8 cellular contexts compared by ENCODE assay signal in the genomic region with DNA sequence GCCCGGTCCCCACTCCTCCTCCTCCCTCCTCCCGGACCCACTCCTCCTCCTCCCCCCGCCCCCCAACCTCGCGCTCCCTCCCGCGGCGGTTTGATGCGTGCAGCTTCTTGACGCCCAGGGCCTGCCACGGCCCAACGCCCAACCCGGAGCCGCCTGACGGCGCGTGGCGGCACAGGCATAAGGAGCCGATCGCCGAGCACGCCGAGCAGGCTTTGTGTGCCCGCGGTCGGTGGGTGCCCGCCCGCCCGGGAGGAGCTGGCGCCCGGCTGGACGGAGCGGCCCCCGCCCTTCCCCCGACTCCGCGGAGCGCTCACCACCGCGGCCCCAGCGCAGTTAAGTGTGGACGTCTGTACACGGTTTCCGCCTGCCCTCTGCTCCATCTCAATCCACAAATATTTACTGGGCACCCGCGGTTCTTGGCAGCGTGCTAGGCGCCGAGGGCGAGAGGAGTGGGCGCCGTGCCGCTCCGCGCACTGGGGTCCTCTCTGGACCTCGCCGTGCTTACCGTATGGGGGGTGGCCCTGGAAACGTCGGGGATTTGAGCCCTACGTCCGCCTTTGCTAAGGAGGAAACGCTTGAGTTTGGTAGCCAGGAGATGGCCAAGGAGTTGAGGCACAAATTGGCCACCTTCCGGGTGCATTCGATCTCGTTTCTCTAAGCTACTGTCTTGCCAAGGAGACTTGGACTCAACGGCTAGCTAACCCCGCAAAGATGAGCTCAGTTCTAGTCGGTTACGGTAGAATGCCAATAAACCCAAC. TPM values are rescaled to one million over a fixed set of nuclear protein-coding genes. Genes with fewer than 3 reads are reported as not detected.
A peak's percentile ranks its signal among the peaks of the same experiment; 100 is the strongest.
DNase-seq lines count a peak whose midpoint lies in the region; ATAC-seq and TF ChIP-seq lines count a peak whose summit lies in the region.

No MANE protein-coding gene starts in this region.

- H3K4me3 ChIP-seq in colonic mucosa = peak overlapping the region; percentile 95

- no peaks in the 10 kb centered on the region for H3K9me3 ChIP-seq in colonic mucosa

- peak overlapping the region; percentile 97 for H3K4me3 Mint-ChIP-seq in activated CD4-positive, alpha-beta T cell treated with anti-CD3 and anti-CD28 coated beads, Interleukin-2, amount 10 ng/mL, durations not matched to agents 24 days and 14 days

- H3K27me3 Mint-ChIP-seq in activated CD4-positive, alpha-beta T cell treated with anti-CD3 and anti-CD28 coated beads, Interleukin-2, amount 10 ng/mL, durations not matched to agents 24 days and 14 days = no peaks in the 10 kb centered on the region

- H3K4me1 ChIP-seq in colonic mucosa = peaks cover 18% of the 10 kb centered on the region

- ATAC-seq in HG03460 (IDR thresholded peaks at IDR 0.05; ENCODE audit: unreplicated experiment) (peak; percentile 58), left colon (peak; percentile 68)

- H3K36me3 ChIP-seq in colonic mucosa = no peaks in the 10 kb centered on the region

- intact Hi-C loops in activated CD4-positive, alpha-beta T cell treated with anti-CD3 and anti-CD28 coated beads, Interleukin-2, amount 10 ng/mL, durations not matched to agents 24 days and 14 days (cut with micrococcal nuclease) = loop anchor here (1.0 to 10.0 kb wide), 4 partner anchors 11 to 557 kb away; a partner anchor contains a TSS
- intact Hi-C loops in colonic mucosa (cut with DNase I) = no loop called here
- intact Hi-C loops in left colon (cut with DNase I, micrococcal nuclease) = no loop called here

- H3K27ac Mint-ChIP-seq in activated CD4-positive, alpha-beta T cell treated with anti-CD3 and anti-CD28 coated beads, Interleukin-2, amount 10 ng/mL, durations not matched to agents 24 days and 14 days = peak overlapping the region; percentile 96

- TF ChIP-seq POLR2A in GM19193 (IDR thresholded peaks at IDR 0.05; ENCODE audit: extremely low read depth, insufficient read depth, insufficient read length) = peak; percentile 64

- no peaks in the 10 kb centered on the region for H3K9me3 Mint-ChIP-seq in activated CD4-positive, alpha-beta T cell treated with anti-CD3 and anti-CD28 coated beads, Interleukin-2, amount 10 ng/mL, durations not matched to agents 24 days and 14 days

- H3K9ac ChIP-seq in colonic mucosa (ENCODE audit: low read depth in 2 of 2, low read length in 2 of 2) = peak overlapping the region; percentile 91 to 99

- H3K36me3 Mint-ChIP-seq in activated CD4-positive, alpha-beta T cell treated with anti-CD3 and anti-CD28 coated beads, Interleukin-2, amount 10 ng/mL, durations not matched to agents 24 days and 14 days (ENCODE audit: low read depth) = peaks cover 33% of the 10 kb centered on the region

- TF ChIP-seq CTCF in colonic mucosa (IDR thresholded peaks at IDR 0.05) = no peak

- peak; percentile 84 to 85 for DNase-seq in AML-193 (lab: John Stamatoyannopoulos, UW)
- peak; percentile 63 for DNase-seq in NCI-H524 treated with DMSO at 0.1 percent for 48 hours (lab: John Stamatoyannopoulos, UW)
- DNase-seq in activated CD4-positive, alpha-beta T cell treated with anti-CD3 and anti-CD28 coated beads, Interleukin-2, amount 10 ng/mL, durations not matched to agents 24 days and 14 days = peak; percentile 98
- DNase-seq in colonic mucosa = peak; percentile 99
- DNase-seq in left colon = peak; percentile 97 to 98
- DNase-seq in stimulated activated CD4-positive, alpha-beta T cell treated with anti-CD3 and anti-CD28 coated beads, Interleukin-1b, Interleukin-23, amount 100 ng/mL, for 24 hours (ENCODE audit: low read depth in 4 of 4, low spot score in 1 of 4) = peak; percentile 91 to 98 (median 94)

- H3K4me1 Mint-ChIP-seq in activated CD4-positive, alpha-beta T cell treated with anti-CD3 and anti-CD28 coated beads, Interleukin-2, amount 10 ng/mL, durations not matched to agents 24 days and 14 days = peaks cover 33% of the 10 kb centered on the region

- H3K27me3 ChIP-seq in colonic mucosa = no peaks in the 10 kb centered on the region

- H3K27ac ChIP-seq in colonic mucosa = peak overlapping the region; percentile 94

RNA-seq across cellular contexts. Expression of a gene that starts 0.4 kb away (rescaled TPM):
- total RNA-seq in activated CD4-positive, alpha-beta T cell treated with anti-CD3 and anti-CD28 coated beads, Interleukin-2, amount 10 ng/mL, durations not matched to agents 24 days and 14 days = 360 and 367 TPM in 2 replicates
- total RNA-seq in colonic mucosa = 100 to 1,000 TPM; 215 to 438 TPM
- total RNA-seq in left colon = 100 to 1,000 TPM; 198 to 243 TPM

RNA-seq across cellular contexts. Expression of a gene that starts 11.0 kb away (rescaled TPM):
- total RNA-seq in activated CD4-positive, alpha-beta T cell treated with anti-CD3 and anti-CD28 coated beads, Interleukin-2, amount 10 ng/mL, durations not matched to agents 24 days and 14 days = 134 and 135 TPM in 2 replicates
- total RNA-seq in colonic mucosa = 10 to 100 TPM; 39.1 to 86.7 TPM
- 10 to 100 TPM; 37.7 to 60.2 TPM for total RNA-seq in left colon

RNA-seq across cellular contexts. Expression of a gene that starts 15.4 kb away (rescaled TPM):
- 106 and 120 TPM in 2 replicates for total RNA-seq in activated CD4-positive, alpha-beta T cell treated with anti-CD3 and anti-CD28 coated beads, Interleukin-2, amount 10 ng/mL, durations not matched to agents 24 days and 14 days
- total RNA-seq in colonic mucosa (10 to 100 TPM; 57.1 to 58.7 TPM), left colon (10 to 100 TPM; 51.2 to 59.6 TPM)

RNA-seq across cellular contexts. Expression of a gene that starts 23.3 kb away (rescaled TPM):
- total RNA-seq in activated CD4-positive, alpha-beta T cell treated with anti-CD3 and anti-CD28 coated beads, Interleukin-2, amount 10 ng/mL, durations not matched to agents 24 days and 14 days = 75.4 and 83.1 TPM in 2 replicates
- total RNA-seq in colonic mucosa (10 to 100 TPM; 23.4 to 30.0 TPM), left colon (10 to 100 TPM; 24.2 to 28.3 TPM)

RNA-seq across cellular contexts. Expression of a gene that starts 23.6 kb away (rescaled TPM):
- 35.9 and 40.5 TPM in 2 replicates for total RNA-seq in activated CD4-positive, alpha-beta T cell treated with anti-CD3 and anti-CD28 coated beads, Interleukin-2, amount 10 ng/mL, durations not matched to agents 24 days and 14 days
- 10 to 100 TPM; 31.3 to 51.9 TPM for total RNA-seq in colonic mucosa
- total RNA-seq in left colon = 10 to 100 TPM; 40.6 to 47.9 TPM

Comparison
In these comparisons a context has a peak if more than half of its experiments do, and no peak if none do; other contexts are left out.
1. Peak in every context shown above with its lines: DNase-seq, ATAC-seq, H3K4me3 ChIP-seq and H3K27ac ChIP-seq.